Comparison of ENCODE assay signal across 8 cellular contexts in genomic region chr19:47608074-47608907, GRCh38. TPM values are rescaled to one million over a fixed set of nuclear protein-coding genes. Genes with fewer than 3 reads are reported as not detected.
A peak's percentile ranks its signal among the peaks of the same experiment; 100 is the strongest.
DNase-seq lines count a peak whose midpoint lies in the region; ATAC-seq and TF ChIP-seq lines count a peak whose summit lies in the region.

No MANE protein-coding gene starts in this region.

- TF ChIP-seq CTCF in GM12874 (IDR thresholded peaks at IDR 0.05; ENCODE audit: insufficient read depth, low read depth, low read length), result peak; percentile 39
- TF ChIP-seq CTCF in left ventricle myocardium inferior (IDR thresholded peaks at IDR 0.05; ENCODE audit: borderline replicate concordance), result peak; percentile 61
- TF ChIP-seq CTCF in psoas muscle (IDR thresholded peaks at IDR 0.05), result peak; percentile 43

- peak; percentile 85 for ATAC-seq in HG02678 (IDR thresholded peaks at IDR 0.05; ENCODE audit: unreplicated experiment)
- ATAC-seq in T-cell (replicated peaks in 1 of 4), result peak; percentile 87 to 91 (median 88)
- ATAC-seq in psoas muscle, result peak; percentile 88 to 93 (median 91)

- H3K4me3 ChIP-seq in left ventricle myocardium inferior (peak overlapping the region; percentile 100), psoas muscle (peak overlapping the region; percentile 100), urinary bladder (ENCODE audit: low read depth, low read length) (peak overlapping the region; percentile 98)

- no peaks in the 10 kb centered on the region for H3K36me3 ChIP-seq in left ventricle myocardium inferior
- no peaks in the 10 kb centered on the region for H3K36me3 ChIP-seq in psoas muscle (ENCODE audit: insufficient read depth in 1 of 2, low read depth in 1 of 2)
- H3K36me3 ChIP-seq in urinary bladder (ENCODE audit: insufficient read depth), result no peaks in the 10 kb centered on the region

- H3K27ac ChIP-seq in left ventricle myocardium inferior (replicated peaks) (peak overlapping the region; percentile 99), psoas muscle (peak overlapping the region; percentile 100), urinary bladder (ENCODE audit: low read depth) (peak overlapping the region; percentile 97)

- H3K4me1 Mint-ChIP-seq in T-cell, result peaks cover 25 to 32% (median 29%) of the 10 kb centered on the region in 3 donors

- H3K27me3 Mint-ChIP-seq in T-cell, result no peaks in the 10 kb centered on the region

- DNase-seq in NCI-H1417 treated with DMSO at 0.1 percent for 48 hours (lab: John Stamatoyannopoulos, UW) (peak; percentile 46), T-cell (peak; percentile 86 to 98 (median 93)), amniotic epithelial cell (ENCODE audit: low read depth) (peak; percentile 87), left ventricle myocardium inferior (peak; percentile 95), psoas muscle (peak; percentile 95 to 97)

- peak overlapping the region; percentile 55 to 74 for H3K27ac Mint-ChIP-seq in T-cell

- intact Hi-C loops in left ventricle myocardium inferior (cut with micrococcal nuclease), result no loop called here
- intact Hi-C loops in psoas muscle (cut with DNase I), result loop anchor here in 1 of 2 donors (2.0 kb wide), 2 partner anchors 57 to 91 kb away; no protein-coding TSS in a partner anchor

- POLR2A ChIA-PET in T-cell (lab: Charles Lee), result interaction anchor here in 1 of 2 donors (0.7 kb wide), 1 partner anchor 94 kb away, joined by 3 read pairs; no protein-coding TSS in a partner anchor

- H3K36me3 Mint-ChIP-seq in T-cell, result no peaks in the 10 kb centered on the region

- CTCF ChIA-PET in T-cell (lab: Charles Lee), result no interaction called here

- peaks cover 60% of the 10 kb centered on the region for H3K4me1 ChIP-seq in left ventricle myocardium inferior
- H3K4me1 ChIP-seq in psoas muscle, result peaks cover 31% of the 10 kb centered on the region
- H3K4me1 ChIP-seq in urinary bladder (ENCODE audit: insufficient read depth), result peaks cover 2% of the 10 kb centered on the region

- no peaks in the 10 kb centered on the region for H3K9me3 ChIP-seq in left ventricle myocardium inferior (replicated peaks)
- no peaks in the 10 kb centered on the region for H3K9me3 ChIP-seq in psoas muscle

- 0 to 1% (median 0%) methylated on average over 39 to 93 of the region's 93 CpGs for WGBS in psoas muscle, 3 donors
- WGBS in urinary bladder, result under 1% methylated on average over 93 of the region's 93 CpGs

- no peaks in the 10 kb centered on the region for H3K9me3 Mint-ChIP-seq in T-cell

- H3K27me3 ChIP-seq in left ventricle myocardium inferior (ENCODE audit: low read depth) (no peaks in the 10 kb centered on the region), psoas muscle (ENCODE audit: insufficient read depth in 3 of 3, low read length in 2 of 3) (no peaks in the 10 kb centered on the region)

- peak overlapping the region; percentile 78 to 84 (median 80) for H3K4me3 Mint-ChIP-seq in T-cell

RNA-seq across cellular contexts. Expression of gene BICRA, which starts 0.6 kb away (rescaled TPM):
- total RNA-seq in T-cell (10 to 100 TPM; 31.9 to 39.3 (median 35.1) TPM), left ventricle myocardium inferior (7.8 TPM), psoas muscle (10 to 100 TPM in 3 of 4 donors, 1 to 10 TPM in 1; 9.6 to 22.4 (median 13.7) TPM), urinary bladder (5.9 TPM)
- polyA plus RNA-seq in psoas muscle (1 to 10 TPM; 3.1 to 9.9 (median 4.9) TPM), urinary bladder (10.9 TPM)

RNA-seq across cellular contexts. Expression of gene ZNF541, which starts 35.3 kb away (rescaled TPM):
- total RNA-seq in T-cell (1 to 10 TPM in 1 of 5 donors, under 1 TPM in 4; 0.58 to 1.1 (median 0.65) TPM), left ventricle myocardium inferior (0.99 TPM), psoas muscle (under 1 TPM; 0.13 to 0.73 (median 0.32) TPM), urinary bladder (0.16 TPM)
- polyA plus RNA-seq in psoas muscle (under 1 TPM; 0.06 to 0.42 (median 0.08) TPM), urinary bladder (0.25 TPM)

Comparison
In these comparisons a context has a peak if more than half of its experiments do, and no peak if none do; other contexts are left out.
1. Peak in every context shown above with its lines: DNase-seq, ATAC-seq, H3K4me3 ChIP-seq and H3K27ac ChIP-seq.
2. DNase-seq: peak in every context shown above with its lines; median percentile 96 in psoas muscle; 95 in left ventricle myocardium inferior; 93 in T-cell; 87 in amniotic epithelial cell; 46 in NCI-H1417 treated with DMSO at 0.1 percent for 48 hours.